In the genomic region with DNA sequence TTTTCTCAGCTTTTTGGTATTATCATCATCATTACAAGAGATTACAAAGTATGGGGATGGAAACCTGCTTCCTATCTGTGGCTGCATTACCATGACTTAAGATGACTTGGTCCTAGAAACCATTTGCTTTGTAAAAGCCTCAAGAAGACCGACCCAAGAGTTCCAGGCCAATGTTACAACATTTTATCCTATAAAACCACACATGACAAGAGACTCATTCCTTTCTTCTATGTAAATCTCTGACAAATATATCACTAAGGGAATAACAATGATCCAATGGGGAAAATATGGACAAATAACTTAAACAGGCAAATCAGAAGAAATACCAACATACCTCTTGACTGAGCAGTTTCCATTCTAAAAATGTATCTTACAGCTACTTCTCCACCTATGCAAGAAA, we compare ENCODE assay signal across 23 cellular contexts.
"Had no signal": no experiment of that assay in that cellular context is flagged by ENCODE, and none has a peak within 500 bp of the region (broad histone marks: within the 10 kb centered on the region; RNA-seq: fewer than 3 reads in every experiment).

No MANE protein-coding gene starts in this region.

- DNase-seq: activated CD4-positive, alpha-beta T cell treated with anti-CD3 and anti-CD28 coated beads, Interleukin-2, amount 50 U/mL, for 4 hours; activated CD4-positive, CD25-positive, alpha-beta regulatory T cell; activated CD8-positive, alpha-beta T cell treated with anti-CD3 and anti-CD28 coated beads for 36 hours; activated gamma-delta T cell treated with Interleukin-2 at 50 U/mL for 16 hours; activated naive CD4-positive, alpha-beta T cell treated with anti-CD3 and anti-CD28 coated beads for 36 hours; activated T-cell treated with anti-CD3 and anti-CD28 coated beads, Interleukin-2, amount 50 U/mL, for 1 hour; anterior cingulate cortex; caudate nucleus; cerebellar nuclear complex; NCI-H1092 treated with DMSO at 0.1 percent for 48 hours; NCI-H1417; NCI-H146; NCI-H187; NCI-H2029 treated with DMSO at 0.1 percent for 48 hours; NCI-H2107; NCI-H2171; NCI-H510A treated with DMSO at 0.1 percent for 48 hours; NCI-H526 treated with DMSO at 0.1 percent for 48 hours; NCI-H774; SHP77; SJCRH30; T1000; WERI-Rb-1 had no signal
